16 cellular contexts compared by ENCODE assay signal in genomic region chr10:60350400-60350799, GRCh38. TPM values are rescaled to one million over a fixed set of nuclear protein-coding genes. Genes with fewer than 3 reads are reported as not detected.
A peak's percentile ranks its signal among the peaks of the same experiment; 100 is the strongest.
DNase-seq lines count a peak whose midpoint lies in the region; ATAC-seq and TF ChIP-seq lines count a peak whose summit lies in the region.
"Had no signal": no experiment of that assay in that cellular context is flagged by ENCODE, and none has a peak within 500 bp of the region (broad histone marks: within the 10 kb centered on the region; RNA-seq: fewer than 3 reads in every experiment).

No MANE protein-coding gene starts in this region.

- H3K36me3 ChIP-seq in ACC112 (ENCODE audit: insufficient read depth, low read length) (no peaks in the 10 kb centered on the region), ovary (no peaks in the 10 kb centered on the region)

- no peaks in the 10 kb centered on the region for H3K9me3 ChIP-seq in ovary

- H3K27ac ChIP-seq in ACC112 (ENCODE audit: low read depth, low read length) (no peak overlapping the region), ovary (no peak overlapping the region)
- H3K27ac ChIP-seq: KMS-11 had no signal

- H3K27ac Mint-ChIP-seq in brain (peak overlapping the region; percentile 48 to 92 (median 70)), mesothelial cell of epicardium (peak overlapping the region; percentile 93), osteocyte (ENCODE audit: unreplicated experiment) (no peak overlapping the region)
- no peak overlapping the region for H3K27ac Mint-ChIP-seq in naive thymus-derived CD8-positive, alpha-beta T cell
- H3K27ac Mint-ChIP-seq: activated CD4-positive, alpha-beta memory T cell treated with anti-CD3 and anti-CD28 coated beads, Interleukin-2, amount 10 ng/mL, durations not matched to agents 7 days and 5 days had no signal

- H3K27me3 Mint-ChIP-seq in brain: no peaks in the 10 kb centered on the region
- H3K27me3 Mint-ChIP-seq in mesothelial cell of epicardium (ENCODE audit: low read depth): no peaks in the 10 kb centered on the region
- no peaks in the 10 kb centered on the region for H3K27me3 Mint-ChIP-seq in osteocyte (ENCODE audit: unreplicated experiment)
- peaks cover 0 to 2% (median 0%) of the 10 kb centered on the region in 5 donors for H3K27me3 Mint-ChIP-seq in naive thymus-derived CD8-positive, alpha-beta T cell
- H3K27me3 Mint-ChIP-seq: activated CD4-positive, alpha-beta memory T cell treated with anti-CD3 and anti-CD28 coated beads, Interleukin-2, amount 10 ng/mL, durations not matched to agents 7 days and 5 days had no signal

- H3K9me3 Mint-ChIP-seq in brain (no peaks in the 10 kb centered on the region), mesothelial cell of epicardium (no peaks in the 10 kb centered on the region), osteocyte (ENCODE audit: unreplicated experiment) (no peaks in the 10 kb centered on the region)
- H3K9me3 Mint-ChIP-seq in naive thymus-derived CD8-positive, alpha-beta T cell: no peaks in the 10 kb centered on the region
- H3K9me3 Mint-ChIP-seq: activated CD4-positive, alpha-beta memory T cell treated with anti-CD3 and anti-CD28 coated beads, Interleukin-2, amount 10 ng/mL, durations not matched to agents 7 days and 5 days had no signal

- no peak for TF ChIP-seq EP300 in ovary (IDR thresholded peaks at IDR 0.05)

- peak overlapping the region; percentile 61 for H2AFZ ChIP-seq in ACC112 (ENCODE audit: low read length, unreplicated experiment)

- H3K4me1 ChIP-seq in ACC112 (ENCODE audit: control insufficient read depth, insufficient read depth, low read length, unreplicated experiment) (peaks cover 41% of the 10 kb centered on the region), ovary (ENCODE audit: insufficient read depth) (peaks cover 4% of the 10 kb centered on the region)

- no peak overlapping the region for H3K4me3 ChIP-seq in ACC112 (ENCODE audit: low read depth, low read length)
- no peak overlapping the region for H3K4me3 ChIP-seq in ovary

- TF ChIP-seq POLR2A in ovary (IDR thresholded peaks at IDR 0.05): no peak

- TF ChIP-seq CTCF in brain (conservative IDR thresholded peaks at IDR 0.05) (no peak), mesothelial cell of epicardium (IDR thresholded peaks at IDR 0.05; ENCODE audit: unreplicated experiment) (no peak), ovary (IDR thresholded peaks at IDR 0.05) (no peak), osteocyte (IDR thresholded peaks at IDR 0.05) (no peak)

- DNase-seq in NCI-H1694 treated with DMSO at 0.1 percent for 48 hours (lab: John Stamatoyannopoulos, UW) (peak; percentile 28), mesothelial cell of epicardium (ENCODE audit: low spot score in 2 of 2, unreplicated experiment in 2 of 2) (no peak), ovary (no peak), NCI-H1417 (lab: John Stamatoyannopoulos, UW) (no peak), osteocyte (ENCODE audit: extremely low spot score, unreplicated experiment) (no peak)
- DNase-seq in naive thymus-derived CD8-positive, alpha-beta T cell: no peak
- DNase-seq: activated CD4-positive, alpha-beta memory T cell treated with anti-CD3 and anti-CD28 coated beads, Interleukin-2, amount 10 ng/mL, durations not matched to agents 7 days and 5 days; COR-L47; NCI-H1436; small intestine; stimulated activated naive CD4-positive, alpha-beta T cell treated with Interleukin-2 at 50 U/mL for 16 hours; SW 1271 had no signal

- ATAC-seq in naive thymus-derived CD8-positive, alpha-beta T cell: no peak
- ATAC-seq: Panc1 had no signal

- peaks cover 67% of the 10 kb centered on the region for H3K4me1 Mint-ChIP-seq in brain
- peaks cover 55% of the 10 kb centered on the region for H3K4me1 Mint-ChIP-seq in mesothelial cell of epicardium
- H3K4me1 Mint-ChIP-seq in osteocyte (ENCODE audit: unreplicated experiment): peaks cover 38% of the 10 kb centered on the region
- H3K4me1 Mint-ChIP-seq in naive thymus-derived CD8-positive, alpha-beta T cell: peaks cover 0 to 18% (median 0%) of the 10 kb centered on the region in 4 donors
- H3K4me1 Mint-ChIP-seq: activated CD4-positive, alpha-beta memory T cell treated with anti-CD3 and anti-CD28 coated beads, Interleukin-2, amount 10 ng/mL, durations not matched to agents 7 days and 5 days had no signal

- H3K4me3 Mint-ChIP-seq in brain (peak overlapping the region in 1 of 5 experiments; percentile 52), mesothelial cell of epicardium (no peak overlapping the region), osteocyte (ENCODE audit: unreplicated experiment) (no peak overlapping the region)
- no peak overlapping the region for H3K4me3 Mint-ChIP-seq in naive thymus-derived CD8-positive, alpha-beta T cell
- H3K4me3 Mint-ChIP-seq: activated CD4-positive, alpha-beta memory T cell treated with anti-CD3 and anti-CD28 coated beads, Interleukin-2, amount 10 ng/mL, durations not matched to agents 7 days and 5 days had no signal

- intact Hi-C loops in ovary (cut with DNase I): no loop called here

- 24 to 34% (median 29%) methylated on average over 2 of the region's 2 CpGs for WGBS in ovary, 3 donors

- H3K36me3 Mint-ChIP-seq in brain (no peaks in the 10 kb centered on the region), mesothelial cell of epicardium (no peaks in the 10 kb centered on the region), osteocyte (ENCODE audit: unreplicated experiment) (no peaks in the 10 kb centered on the region)
- H3K36me3 Mint-ChIP-seq in naive thymus-derived CD8-positive, alpha-beta T cell: no peaks in the 10 kb centered on the region

- H3K27me3 ChIP-seq in ACC112 (ENCODE audit: insufficient read depth, low read length): no peaks in the 10 kb centered on the region
- no peaks in the 10 kb centered on the region for H3K27me3 ChIP-seq in ovary

- POLR2A ChIA-PET in naive thymus-derived CD8-positive, alpha-beta T cell (lab: Charles Lee): no interaction called here

- H3K79me2 ChIP-seq in ACC112 (ENCODE audit: control insufficient read depth, insufficient read depth, low read length, unreplicated experiment): no peaks in the 10 kb centered on the region

RNA-seq across cellular contexts. Expression of gene ANK3, which starts 39.3 kb away (rescaled TPM):
- polyA plus RNA-seq in brain (ENCODE audit: insufficient read depth, low read depth, low replicate concordance): 22.3 TPM
- total RNA-seq in mesothelial cell of epicardium: 242 to 270 TPM (median 243 TPM) in 3 replicates
- 10 to 100 TPM; 17.7 to 74.1 (median 36.5) TPM for total RNA-seq in ovary
- 10 to 100 TPM; 11.4 to 19.3 TPM for polyA plus RNA-seq in ovary
- total RNA-seq in osteocyte: 21.2 and 22.0 TPM in 2 replicates
- 1 to 10 TPM; 1.6 TPM for total RNA-seq in naive thymus-derived CD8-positive, alpha-beta T cell
- polyA plus RNA-seq in naive thymus-derived CD8-positive, alpha-beta T cell: 1 to 10 TPM; 1.2 to 9.0 (median 4.3) TPM

Comparison
In these comparisons a context has a peak if more than half of its experiments do, and no peak if none do; other contexts are left out.
1. H3K27ac Mint-ChIP-seq: peak in brain (5 of 5) and mesothelial cell of epicardium (single experiment); none in osteocyte (single experiment) and naive thymus-derived CD8-positive, alpha-beta T cell (0 of 10).